ENCODE assay signal across 18 cellular contexts in the genomic region with DNA sequence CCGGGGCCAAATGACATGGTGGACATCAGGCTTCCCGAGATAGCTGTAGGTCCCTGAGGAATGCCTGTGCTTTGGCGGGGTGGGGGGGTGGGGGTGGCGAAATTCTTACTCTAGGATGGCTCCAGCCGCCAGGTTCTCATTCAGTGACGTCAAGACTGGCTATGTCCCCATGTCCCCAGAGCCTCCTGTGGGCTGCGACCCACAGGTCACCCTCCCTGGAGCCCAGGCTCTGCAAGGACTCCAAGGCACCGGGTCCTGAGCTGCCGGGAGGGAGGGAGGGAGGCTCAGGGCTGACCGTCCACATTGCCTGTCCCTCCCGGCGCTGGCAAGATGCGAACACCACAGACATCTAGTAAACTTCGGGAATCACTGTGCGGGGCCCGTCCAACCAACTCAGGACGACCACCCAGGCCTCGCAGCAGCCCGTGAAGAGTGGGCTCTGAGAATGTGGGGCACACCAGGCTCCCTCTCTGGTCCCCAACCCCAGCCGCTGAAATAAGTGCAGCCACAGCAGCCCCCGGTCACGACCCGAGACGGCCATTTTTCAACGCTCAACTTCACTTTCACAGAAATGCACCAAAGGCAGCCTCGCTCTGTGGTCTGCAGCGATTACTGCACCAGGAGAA. TPM values are rescaled to one million over a fixed set of nuclear protein-coding genes. Genes with fewer than 3 reads are reported as not detected.
DNase-seq lines count a peak whose midpoint lies in the region; ATAC-seq and TF ChIP-seq lines count a peak whose summit lies in the region.
"Had no signal": no experiment of that assay in that cellular context is flagged by ENCODE, and none has a peak within 500 bp of the region (broad histone marks: within the 10 kb centered on the region; RNA-seq: fewer than 3 reads in every experiment).

No MANE protein-coding gene starts in this region.

- H2AFZ ChIP-seq in trophoblast cell (ENCODE audit: insufficient read depth, low read length, poor library complexity) = no peak overlapping the region

- intact Hi-C loops in left ventricle myocardium inferior (cut with micrococcal nuclease) (no loop called here), left ventricle myocardium superior (cut with micrococcal nuclease) (no loop called here)

- H3K27me3 Mint-ChIP-seq in T-helper 17 cell = peaks cover under 1% of the 10 kb centered on the region
- H3K27me3 Mint-ChIP-seq in stimulated activated naive B cell treated with anti-CD40 and anti-IgM and Interleukin-4, amounts not matched to agents 10 μg/mL and 1 μg/mL and 100 μg/mL, for 72 hours = peaks cover 39 to 60% of the 10 kb centered on the region in 2 donors

- H3K14ac ChIP-seq in trophoblast cell (ENCODE audit: low read length) = no peak overlapping the region

- H3K9me3 ChIP-seq in left ventricle myocardium inferior (replicated peaks) (no peaks in the 10 kb centered on the region), T-helper 17 cell (ENCODE audit: control insufficient read depth, low read length, poor library complexity, severe bottlenecking) (no peaks in the 10 kb centered on the region), trophoblast cell (ENCODE audit: insufficient read depth, low read depth, low read length) (peaks cover 3% of the 10 kb centered on the region)
- H3K9me3 ChIP-seq: SJCRH30 had no signal

- H3K79me1 ChIP-seq in trophoblast cell (ENCODE audit: low read length) = peaks cover 7% of the 10 kb centered on the region

- no peak overlapping the region for H3K4ac ChIP-seq in trophoblast cell (ENCODE audit: low read depth, low read length)

- H2BK5ac ChIP-seq in trophoblast cell (ENCODE audit: low read depth, low read length, poor library complexity) = no peak overlapping the region

- peaks cover under 1% of the 10 kb centered on the region for H3K36me3 Mint-ChIP-seq in T-helper 17 cell (ENCODE audit: low read depth)
- H3K36me3 Mint-ChIP-seq in stimulated activated naive B cell treated with anti-CD40 and anti-IgM and Interleukin-4, amounts not matched to agents 10 μg/mL and 1 μg/mL and 100 μg/mL, for 72 hours = peaks cover 37 to 49% of the 10 kb centered on the region in 2 donors

- TF ChIP-seq CTCF in left ventricle myocardium inferior (IDR thresholded peaks at IDR 0.05; ENCODE audit: borderline replicate concordance) = no peak

- DNase-seq in left ventricle myocardium inferior = no peak
- DNase-seq in left ventricle myocardium superior = no peak
- DNase-seq in T-helper 17 cell = no peak
- peak; percentile 89 to 96 for DNase-seq in trophoblast cell
- no peak for DNase-seq in DMS79 (lab: John Stamatoyannopoulos, UW)
- DNase-seq in stimulated activated naive B cell treated with anti-CD40 and anti-IgM and Interleukin-4, amounts not matched to agents 10 μg/mL and 1 μg/mL and 100 μg/mL, for 72 hours = no peak
- DNase-seq: DMS79 treated with DMSO at 0.1 percent for 48 hours, HFFc6, KG1, NCI-H1417 treated with DMSO at 0.1 percent for 48 hours, NCI-H187 treated with DMSO at 0.1 percent for 48 hours, NCI-H2227 treated with DMSO at 0.1 percent for 48 hours, NCI-H524 treated with DMSO at 0.1 percent for 48 hours, PC-3, RPMI8226, SJCRH30 had no signal

- H3K9ac ChIP-seq in trophoblast cell (ENCODE audit: low read length) = no peak overlapping the region

- peak overlapping the region; percentile 60 for H3K27ac Mint-ChIP-seq in T-helper 17 cell
- no peak overlapping the region for H3K27ac Mint-ChIP-seq in stimulated activated naive B cell treated with anti-CD40 and anti-IgM and Interleukin-4, amounts not matched to agents 10 μg/mL and 1 μg/mL and 100 μg/mL, for 72 hours
- H3K27ac Mint-ChIP-seq: HFFc6 had no signal

- peak overlapping the region; percentile 41 for H3K4me3 Mint-ChIP-seq in T-helper 17 cell
- peak overlapping the region in 1 of 2 donors; percentile 83 for H3K4me3 Mint-ChIP-seq in stimulated activated naive B cell treated with anti-CD40 and anti-IgM and Interleukin-4, amounts not matched to agents 10 μg/mL and 1 μg/mL and 100 μg/mL, for 72 hours
- H3K4me3 Mint-ChIP-seq: HFFc6 had no signal

- H3K4me3 ChIP-seq in left ventricle myocardium inferior (peak overlapping the region; percentile 69), trophoblast cell (ENCODE audit: low read depth, low read length) (no peak overlapping the region)
- H3K4me3 ChIP-seq: SJCRH30 had no signal

- H3K79me2 ChIP-seq in trophoblast cell (ENCODE audit: control insufficient read depth, insufficient read depth, low read length, poor library complexity) = no peaks in the 10 kb centered on the region

- no peak overlapping the region for H4K8ac ChIP-seq in trophoblast cell (ENCODE audit: low read depth, low read length)

- H2AK5ac ChIP-seq in trophoblast cell (ENCODE audit: low read length) = no peak overlapping the region

- no peak overlapping the region for H2BK120ac ChIP-seq in trophoblast cell (ENCODE audit: insufficient read depth, low read length, poor library complexity)

- no peaks in the 10 kb centered on the region for H3K9me3 Mint-ChIP-seq in stimulated activated naive B cell treated with anti-CD40 and anti-IgM and Interleukin-4, amounts not matched to agents 10 μg/mL and 1 μg/mL and 100 μg/mL, for 72 hours
- H3K9me3 Mint-ChIP-seq: HFFc6 had no signal

- no peak overlapping the region for H3K4me2 ChIP-seq in trophoblast cell (ENCODE audit: low read length)

- WGBS in trophoblast cell (ENCODE audit: extremely low coverage, insufficient coverage, insufficient read length) = no CpG with 5 or more reads among the region's 27 CpGs

- H4K91ac ChIP-seq in trophoblast cell (ENCODE audit: low read depth, low read length) = no peak overlapping the region

- H3K27ac ChIP-seq in left ventricle myocardium inferior (replicated peaks) = peak overlapping the region; percentile 88
- H3K27ac ChIP-seq in trophoblast cell (ENCODE audit: low read depth, low read length) = no peak overlapping the region
- H3K27ac ChIP-seq: C4-2B, SJCRH30 had no signal

- H3K4me1 Mint-ChIP-seq in T-helper 17 cell = peaks cover 26% of the 10 kb centered on the region
- H3K4me1 Mint-ChIP-seq in stimulated activated naive B cell treated with anti-CD40 and anti-IgM and Interleukin-4, amounts not matched to agents 10 μg/mL and 1 μg/mL and 100 μg/mL, for 72 hours = peaks cover 48 to 64% of the 10 kb centered on the region in 2 donors

- ATAC-seq in left ventricle myocardium superior (no peak), T-helper 17 cell (no peak), GM21737 (IDR thresholded peaks at IDR 0.05; ENCODE audit: unreplicated experiment) (no peak)
- no peak for ATAC-seq in stimulated activated naive B cell treated with anti-CD40 and anti-IgM and Interleukin-4, amounts not matched to agents 10 μg/mL and 1 μg/mL and 100 μg/mL, for 72 hours (replicated peaks)
- ATAC-seq: PC-3 had no signal

- H3K36me3 ChIP-seq in left ventricle myocardium inferior = peaks cover 19% of the 10 kb centered on the region
- H3K36me3 ChIP-seq in trophoblast cell (ENCODE audit: control insufficient read depth in 1 of 2, insufficient read depth in 2 of 2, low read length in 2 of 2) = peaks cover 4 to 9% of the 10 kb centered on the region in 2 experiments
- H3K36me3 ChIP-seq: SJCRH30 had no signal

- peaks cover 76% of the 10 kb centered on the region for H3K4me1 ChIP-seq in left ventricle myocardium inferior
- peaks cover 13 to 19% of the 10 kb centered on the region in 2 experiments for H3K4me1 ChIP-seq in trophoblast cell (ENCODE audit: control insufficient read depth in 1 of 2, insufficient read depth in 2 of 2, low read length in 2 of 2)
- H3K4me1 ChIP-seq: SJCRH30 had no signal

- no peak overlapping the region for H2BK12ac ChIP-seq in trophoblast cell (ENCODE audit: low read length)

- H3K27me3 ChIP-seq in left ventricle myocardium inferior (ENCODE audit: low read depth) (no peaks in the 10 kb centered on the region), trophoblast cell (ENCODE audit: insufficient read depth, low read length) (no peaks in the 10 kb centered on the region)
- H3K27me3 ChIP-seq: SJCRH30 had no signal

- H3K23ac ChIP-seq in trophoblast cell (ENCODE audit: low read length) = no peak overlapping the region

- no peak overlapping the region for H3K18ac ChIP-seq in trophoblast cell (ENCODE audit: low read length)

- H4K12ac ChIP-seq in trophoblast cell (ENCODE audit: low read depth, low read length) = no peak overlapping the region

RNA-seq across cellular contexts. Expression of a gene that starts 12.6 kb away (rescaled TPM):
- total RNA-seq in left ventricle myocardium inferior (29.8 TPM), left ventricle myocardium superior (41.5 TPM), T-helper 17 cell (10 to 100 TPM; 17.9 to 22.2 TPM)
- polyA plus RNA-seq in trophoblast cell (2013) = 5.6 and 6.0 TPM in 2 replicates

RNA-seq across cellular contexts. Expression of a gene that starts 31.0 kb away (rescaled TPM):
- total RNA-seq in left ventricle myocardium inferior = 3.0 TPM
- 2.8 TPM for total RNA-seq in left ventricle myocardium superior
- total RNA-seq in T-helper 17 cell = under 1 TPM in 1 of 2 donors, not detected in 1; 0.25 TPM
- 5.2 and 5.3 TPM in 2 replicates for polyA plus RNA-seq in trophoblast cell (2013)
- total RNA-seq: SJCRH30 had no signal

Comparison
In these comparisons a context has a peak if more than half of its experiments do, and no peak if none do; other contexts are left out.
1. DNase-seq: peak in trophoblast cell (2 of 2); none in left ventricle myocardium inferior (single experiment), left ventricle myocardium superior (single experiment), T-helper 17 cell (0 of 3), DMS79 (single experiment) and stimulated activated naive B cell treated with anti-CD40 and anti-IgM and Interleukin-4, amounts not matched to agents 10 μg/mL and 1 μg/mL and 100 μg/mL, for 72 hours (single experiment).